9 cellular contexts compared by ENCODE assay signal in the genomic region with DNA sequence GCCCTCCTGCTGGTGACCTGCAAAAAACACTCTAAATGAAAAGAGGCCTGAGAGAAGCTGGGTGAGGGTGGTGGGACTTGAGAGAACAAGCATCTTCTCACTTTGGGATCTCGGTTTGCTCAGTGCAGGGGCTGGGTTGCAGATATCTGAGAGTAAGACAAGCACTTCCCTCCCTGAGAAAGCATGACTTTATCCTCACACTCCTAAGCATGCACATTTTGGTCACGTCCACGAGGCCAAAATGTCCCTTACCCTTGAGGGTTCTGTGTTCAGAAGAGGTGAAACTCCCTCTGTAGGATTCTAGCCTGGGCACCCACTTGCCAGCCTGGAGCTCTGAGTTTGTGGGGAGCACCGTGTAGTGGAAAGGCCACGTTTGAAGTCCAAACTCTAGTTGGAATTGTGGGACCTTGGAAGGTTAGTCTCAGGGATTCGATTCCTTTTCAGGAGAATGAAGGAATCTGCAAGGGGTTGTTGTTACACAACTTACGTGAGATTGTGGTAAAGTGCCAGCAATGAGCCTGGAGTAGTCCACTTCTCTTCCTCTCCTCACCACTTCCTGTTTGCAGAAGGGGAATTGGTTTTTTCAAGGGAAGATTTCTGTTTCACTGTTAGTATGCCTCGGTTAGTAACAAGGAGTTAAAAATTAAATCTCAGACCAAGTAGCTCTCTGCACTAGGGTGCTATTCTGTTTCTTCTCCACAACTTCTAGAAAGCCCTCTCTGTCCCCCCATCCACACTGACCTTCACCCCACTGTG. TPM values are rescaled to one million over a fixed set of nuclear protein-coding genes. Genes with fewer than 3 reads are reported as not detected.
DNase-seq lines count a peak whose midpoint lies in the region; ATAC-seq and TF ChIP-seq lines count a peak whose summit lies in the region.
"Had no signal": no experiment of that assay in that cellular context is flagged by ENCODE, and none has a peak within 500 bp of the region (broad histone marks: within the 10 kb centered on the region; RNA-seq: fewer than 3 reads in every experiment).

No MANE protein-coding gene starts in this region.

- H3K9me3 Mint-ChIP-seq in T-cell (no peaks in the 10 kb centered on the region), WTC11 (no peaks in the 10 kb centered on the region)

- no peaks in the 10 kb centered on the region for H3K27me3 ChIP-seq in muscle layer of duodenum (ENCODE audit: low read depth, low read length)
- H3K27me3 ChIP-seq in SJCRH30, result peaks cover 3% of the 10 kb centered on the region

- H3K4me1 Mint-ChIP-seq in T-cell (peaks cover 29 to 37% (median 36%) of the 10 kb centered on the region in 3 donors), WTC11 (no peaks in the 10 kb centered on the region)

- H3K4me3 ChIP-seq in muscle layer of duodenum (ENCODE audit: low read depth in 1 of 2, low read length in 2 of 2), result no peak overlapping the region
- H3K4me3 ChIP-seq in SJCRH30, result no peak overlapping the region

- H3K27me3 Mint-ChIP-seq in T-cell (peaks cover 0 to 13% of the 10 kb centered on the region in 2 donors), WTC11 (ENCODE audit: low read depth) (peaks cover 3% of the 10 kb centered on the region; the same call in 1 of the 2 replicates)

- H3K4me1 ChIP-seq in muscle layer of duodenum (ENCODE audit: control insufficient read depth in 1 of 2, insufficient read depth in 2 of 2, low read length in 2 of 2), result peaks cover 3 to 4% of the 10 kb centered on the region in 2 donors
- no peaks in the 10 kb centered on the region for H3K4me1 ChIP-seq in SJCRH30

- TF ChIP-seq CTCF in WTC11 (IDR thresholded peaks at IDR 0.05), result no peak

- POLR2A ChIA-PET in T-cell (lab: Charles Lee) (no interaction called here), WTC11 (lab: Charles Lee) (no interaction called here)

- DNase-seq in T-cell (no peak), SJCRH30 (no peak), WTC11 (ENCODE audit: low spot score) (no peak), epidermal melanocyte (ENCODE audit: insufficient read length, low spot score) (no peak)
- DNase-seq in stimulated activated CD4-positive, alpha-beta T cell treated with anti-CD3 and anti-CD28 coated beads, Interleukin-2, amount 100 ng/mL, for 48 hours, result no peak

- H3K27ac Mint-ChIP-seq in T-cell, result peak overlapping the region; percentile 44 to 79
- no peak overlapping the region for H3K27ac Mint-ChIP-seq in WTC11

- H3K36me3 Mint-ChIP-seq in T-cell (no peaks in the 10 kb centered on the region), WTC11 (no peaks in the 10 kb centered on the region)

- H3K4me3 Mint-ChIP-seq in T-cell (peak overlapping the region; percentile 29 to 72 (median 49)), WTC11 (no peak overlapping the region)

- CTCF ChIA-PET in T-cell (lab: Charles Lee) (no interaction called here), WTC11 (lab: Charles Lee) (interaction anchor here (0.9 to 1.3 kb wide), 2 partner anchors 14 to 31 kb away, joined by 3 read pairs; no protein-coding TSS in a partner anchor)

- no peaks in the 10 kb centered on the region for H3K9me3 ChIP-seq in muscle layer of duodenum (ENCODE audit: control insufficient read depth in 1 of 2, low read length in 2 of 2)
- no peaks in the 10 kb centered on the region for H3K9me3 ChIP-seq in SJCRH30 (replicated peaks)

- ATAC-seq in GM18502 (IDR thresholded peaks at IDR 0.05; ENCODE audit: poor library complexity, unreplicated experiment) (peak; percentile 52), HG02610 (IDR thresholded peaks at IDR 0.05; ENCODE audit: unreplicated experiment) (peak; percentile 58), T-cell (replicated peaks in 1 of 4) (peak in 3 of 4 experiments; percentile 52 to 66 (median 53)), WTC11 (no peak)

- H3K27ac ChIP-seq in muscle layer of duodenum (ENCODE audit: low read length) (peak overlapping the region; percentile 33), SJCRH30 (no peak overlapping the region)

- no peaks in the 10 kb centered on the region for H3K36me3 ChIP-seq in muscle layer of duodenum (ENCODE audit: control insufficient read depth in 1 of 2, insufficient read depth in 2 of 2, low read length in 2 of 2)
- no peaks in the 10 kb centered on the region for H3K36me3 ChIP-seq in SJCRH30

TF ChIP-seq in WTC11, 78 proteins besides CTCF, POLR2A, EP300 and RAD21:
- TF ChIP-seq ZNF263 (CRISPR knock-in tag; IDR thresholded peaks at IDR 0.05; ENCODE audit: low read depth) (no peak), RELA (CRISPR knock-in tag; IDR thresholded peaks at IDR 0.05; ENCODE audit: borderline replicate concordance) (no peak), ZNF416 (CRISPR knock-in tag; IDR thresholded peaks at IDR 0.05) (no peak), IRF2 (CRISPR knock-in tag; IDR thresholded peaks at IDR 0.05; ENCODE audit: borderline replicate concordance, low read depth) (no peak), NFATC4 (CRISPR knock-in tag; IDR thresholded peaks at IDR 0.05) (no peak), EMX1 (CRISPR knock-in tag; IDR thresholded peaks at IDR 0.05) (no peak), HMGA2 (CRISPR knock-in tag; IDR thresholded peaks at IDR 0.05) (no peak), CREB1 (CRISPR knock-in tag; IDR thresholded peaks at IDR 0.05) (no peak), ELF4 (CRISPR knock-in tag; IDR thresholded peaks at IDR 0.05; ENCODE audit: low read depth) (no peak)
TF ChIP-seq in WTC11: peak in this region for 0.

RNA-seq across cellular contexts. Expression of a gene that starts 3.0 kb away (rescaled TPM):
- total RNA-seq in T-cell, result not detected
- not detected in 2 replicates for total RNA-seq in SJCRH30 (2014; rRNA removed; shearing (Covaris generic))
- total RNA-seq in WTC11 (2021), result not detected in 3 replicates
- total RNA-seq: temporal lobe had no signal

RNA-seq across cellular contexts. Expression of a gene that starts 21.0 kb away (rescaled TPM):
- total RNA-seq in T-cell (1 to 10 TPM in 3 of 5 donors, not detected in 2; 2.7 to 6.7 (median 3.2) TPM), WTC11 (2021) (1.8 to 2.2 TPM (median 1.9 TPM) in 3 replicates)
- not detected in 2 replicates for total RNA-seq in SJCRH30 (2014; rRNA removed; shearing (Covaris generic))

RNA-seq across cellular contexts. Expression of a gene that starts 45.5 kb away (rescaled TPM):
- total RNA-seq in T-cell (100 to 1,000 TPM; 275 to 576 (median 453) TPM), WTC11 (2021) (0.37 to 1.0 TPM (median 0.71 TPM) in 3 replicates)
- total RNA-seq in SJCRH30 (2014; rRNA removed; shearing (Covaris generic)), result not detected in 2 replicates

Comparison
In these comparisons a context has a peak if more than half of its experiments do, and no peak if none do; other contexts are left out.
1. RNA of a gene that starts 45.5 kb away (total RNA-seq): 275 to 576 TPM in T-cell; 0.37 to 1.0 TPM in WTC11 and not detected in SJCRH30; every median in the first group is over 100 times any median in the second.